In the genomic region with DNA sequence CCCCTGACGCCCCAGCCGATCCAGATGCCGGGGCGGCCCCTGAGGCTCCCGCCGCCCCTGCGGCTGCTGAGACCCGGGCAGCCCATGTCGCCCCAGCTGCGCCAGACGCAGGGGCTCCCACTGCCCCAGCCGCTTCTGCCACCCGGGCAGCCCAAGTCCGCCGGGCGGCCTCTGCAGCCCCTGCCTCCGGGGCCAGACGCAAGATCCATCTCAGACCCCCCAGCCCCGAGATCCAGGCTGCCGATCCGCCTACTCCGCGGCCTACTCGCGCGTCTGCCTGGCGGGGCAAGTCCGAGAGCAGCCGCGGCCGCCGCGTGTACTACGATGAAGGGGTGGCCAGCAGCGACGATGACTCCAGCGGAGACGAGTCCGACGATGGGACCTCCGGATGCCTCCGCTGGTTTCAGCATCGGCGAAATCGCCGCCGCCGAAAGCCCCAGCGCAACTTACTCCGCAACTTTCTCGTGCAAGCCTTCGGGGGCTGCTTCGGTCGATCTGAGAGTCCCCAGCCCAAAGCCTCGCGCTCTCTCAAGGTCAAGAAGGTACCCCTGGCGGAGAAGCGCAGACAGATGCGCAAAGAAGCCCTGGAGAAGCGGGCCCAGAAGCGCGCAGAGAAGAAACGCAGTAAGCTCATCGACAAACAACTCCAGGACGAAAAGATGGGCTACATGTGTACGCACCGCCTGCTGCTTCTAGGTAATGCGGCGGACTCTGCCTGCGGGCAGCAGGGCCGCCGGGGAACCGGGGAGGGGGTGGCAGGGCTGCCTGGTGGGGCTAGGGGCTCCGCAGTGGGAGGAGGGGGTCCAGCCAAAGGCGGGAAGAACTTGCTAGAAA, we compare ENCODE assay signal across 1 cellular context.
TF ChIP-seq lines count a peak whose summit lies in the region.

No MANE protein-coding gene starts in this region.

TF ChIP-seq in GM12878, 131 proteins besides CTCF, POLR2A, EP300 and RAD21:
- TF ChIP-seq SUZ12 (IDR thresholded peaks at IDR 0.05; ENCODE audit: unreplicated experiment) = peak; percentile 69
- TF ChIP-seq BHLHE40 (IDR thresholded peaks at IDR 0.05; ENCODE audit: borderline replicate concordance in 1 of 2, low read depth in 2 of 2, low read length in 1 of 2) = no peak
